Comparison of ENCODE assay signal across 20 cellular contexts in genomic region chr19:48053856-48054255, GRCh38. TPM values are rescaled to one million over a fixed set of nuclear protein-coding genes. Genes with fewer than 3 reads are reported as not detected.
A peak's percentile ranks its signal among the peaks of the same experiment; 100 is the strongest.
DNase-seq lines count a peak whose midpoint lies in the region; ATAC-seq and TF ChIP-seq lines count a peak whose summit lies in the region.
"Had no signal": no experiment of that assay in that cellular context is flagged by ENCODE, and none has a peak within 500 bp of the region (broad histone marks: within the 10 kb centered on the region; RNA-seq: fewer than 3 reads in every experiment).

No MANE protein-coding gene starts in this region.

- no peaks in the 10 kb centered on the region for H3K36me3 ChIP-seq in mammary epithelial cell (ENCODE audit: insufficient read depth, low read length)
- H3K36me3 ChIP-seq in prostate gland, result no peaks in the 10 kb centered on the region

- H3K27me3 ChIP-seq in mammary epithelial cell (ENCODE audit: insufficient read depth, low read length) (no peaks in the 10 kb centered on the region), prostate gland (replicated peaks; ENCODE audit: insufficient read depth) (no peaks in the 10 kb centered on the region)

- no peak overlapping the region for H3K9ac ChIP-seq in mammary epithelial cell (ENCODE audit: insufficient read depth, low read length)

- no peak for TF ChIP-seq POLR2A in prostate gland (IDR thresholded peaks at IDR 0.05)

- WGBS in mammary epithelial cell (ENCODE audit: low coverage, missing lambda C conversion rate), result 25% methylated on average over 5 of the region's 5 CpGs
- WGBS in prostate gland, result 78% methylated on average over 5 of the region's 5 CpGs

- H3K79me2 ChIP-seq in mammary epithelial cell (ENCODE audit: insufficient read depth, low read length), result no peaks in the 10 kb centered on the region

- CTCF ChIA-PET in mammary epithelial cell (lab: Charles Lee; ENCODE audit: low non-redundant PET), result no interaction called here

- DNase-seq in EL (peak; percentile 46), HT1080 (ENCODE audit: low read depth) (peak; percentile 5), mammary epithelial cell (peak; percentile 92), foreskin melanocyte (peak; percentile 4), cerebellum (ENCODE audit: low spot score) (no peak), prostate gland (ENCODE audit: low spot score) (no peak)
- no peak for DNase-seq in activated naive CD8-positive, alpha-beta T cell treated with anti-CD3 and anti-CD28 coated beads, Interleukin-2, amount 50 U/mL, for 24 hours
- no peak for DNase-seq in activated T-cell treated with anti-CD3 and anti-CD28 coated beads, Interleukin-2, amount 50 U/mL, for 1 hour
- DNase-seq: Caco-2; CD4-positive, alpha-beta T cell; H7; Kasumi-1; NCI-H1694 treated with DMSO at 0.1 percent for 48 hours; NCI-H510A; NCI-H774; OCI-M1 had no signal

- H3K9me3 ChIP-seq in mammary epithelial cell (replicated peaks; ENCODE audit: insufficient read depth, low read length), result peaks cover 8% of the 10 kb centered on the region
- H3K9me3 ChIP-seq in prostate gland, result no peaks in the 10 kb centered on the region

- in situ Hi-C loops in mammary epithelial cell (cut with MboI; ENCODE audit: low sequenced_read_pairs in 2 of 2), result no loop called here

- no peak overlapping the region for H3K4me3 Mint-ChIP-seq in activated naive CD8-positive, alpha-beta T cell treated with anti-CD3 and anti-CD28 coated beads, Interleukin-2, amount 50 U/mL, for 24 hours
- H3K4me3 Mint-ChIP-seq: CD4-positive, alpha-beta T cell; IgD-negative memory B cell had no signal

- peaks cover 7% of the 10 kb centered on the region for H3K27me3 Mint-ChIP-seq in activated naive CD8-positive, alpha-beta T cell treated with anti-CD3 and anti-CD28 coated beads, Interleukin-2, amount 50 U/mL, for 24 hours
- H3K27me3 Mint-ChIP-seq: CD4-positive, alpha-beta T cell; IgD-negative memory B cell had no signal

- H3K9me3 Mint-ChIP-seq in activated naive CD8-positive, alpha-beta T cell treated with anti-CD3 and anti-CD28 coated beads, Interleukin-2, amount 50 U/mL, for 24 hours, result peaks cover 7% of the 10 kb centered on the region
- H3K9me3 Mint-ChIP-seq: CD4-positive, alpha-beta T cell had no signal

- intact Hi-C loops in mammary epithelial cell (cut with micrococcal nuclease) (no loop called here), prostate gland (cut with DNase I) (no loop called here)

- TF ChIP-seq CTCF in mammary epithelial cell (conservative IDR thresholded peaks at IDR 0.05 in 1 of 2, IDR thresholded peaks at IDR 0.05 in 1 of 2; ENCODE audit: extremely low read depth in 1 of 2, insufficient read depth in 1 of 2, low read depth in 1 of 2, low read length in 2 of 2) (no peak), prostate gland (IDR thresholded peaks at IDR 0.05) (no peak)

- H3K4me3 ChIP-seq in mammary epithelial cell (replicated peaks in 1 of 3; ENCODE audit: insufficient read depth in 1 of 3, low read depth in 2 of 3, low read length in 3 of 3) (no peak overlapping the region), prostate gland (no peak overlapping the region)
- H3K4me3 ChIP-seq: A549 had no signal

- no peak overlapping the region for H3K27ac Mint-ChIP-seq in activated naive CD8-positive, alpha-beta T cell treated with anti-CD3 and anti-CD28 coated beads, Interleukin-2, amount 50 U/mL, for 24 hours
- H3K27ac Mint-ChIP-seq: CD4-positive, alpha-beta T cell; IgD-negative memory B cell had no signal

- H3K4me2 ChIP-seq in mammary epithelial cell (ENCODE audit: insufficient read depth, low read depth, low read length), result no peak overlapping the region
- H3K4me2 ChIP-seq: A549 had no signal

- no peaks in the 10 kb centered on the region for H3K4me1 Mint-ChIP-seq in activated naive CD8-positive, alpha-beta T cell treated with anti-CD3 and anti-CD28 coated beads, Interleukin-2, amount 50 U/mL, for 24 hours
- H3K4me1 Mint-ChIP-seq: IgD-negative memory B cell had no signal

- H4K20me1 ChIP-seq in mammary epithelial cell (ENCODE audit: insufficient read depth, low read length), result no peaks in the 10 kb centered on the region

- no TSS peak for BruUV-seq in mammary epithelial cell (replicated peaks; lab: Mats Ljungman, UMichigan)

- H3K27ac ChIP-seq in mammary epithelial cell (ENCODE audit: insufficient read depth, low read depth, low read length), result no peak overlapping the region
- H3K27ac ChIP-seq in prostate gland, result no peak overlapping the region
- H3K27ac ChIP-seq: A549, HL-60 had no signal

- no peak for ATAC-seq in activated naive CD8-positive, alpha-beta T cell treated with anti-CD3 and anti-CD28 coated beads, Interleukin-2, amount 50 U/mL, for 24 hours
- ATAC-seq: A549 had no signal

- dilution Hi-C loops in mammary epithelial cell (cut with HindIII; ENCODE audit: low sequenced_read_pairs), result no loop called here

- no peaks in the 10 kb centered on the region for H3K36me3 Mint-ChIP-seq in activated naive CD8-positive, alpha-beta T cell treated with anti-CD3 and anti-CD28 coated beads, Interleukin-2, amount 50 U/mL, for 24 hours (ENCODE audit: low read depth)

- H3K4me1 ChIP-seq in mammary epithelial cell (ENCODE audit: insufficient read depth, low read length) (peaks cover 6% of the 10 kb centered on the region), prostate gland (replicated peaks) (no peaks in the 10 kb centered on the region)
- H3K4me1 ChIP-seq: A549, Caco-2 had no signal

- no peak overlapping the region for H2AFZ ChIP-seq in mammary epithelial cell (ENCODE audit: low read depth, low read length)

RNA-seq across cellular contexts. Expression of gene CABP5, which starts 10.0 kb away (rescaled TPM):
- not detected in 2 replicates for total RNA-seq in HT1080 (2014; rRNA removed; shearing (Covaris generic))
- not detected in 2 replicates for polyA plus RNA-seq in HT1080 (2015; cell fraction: cytosol; rRNA removed)
- not detected in 2 replicates for polyA plus RNA-seq in HT1080 (2015; cell fraction: nucleus; rRNA removed)
- not detected for total RNA-seq in mammary epithelial cell
- polyA plus RNA-seq in mammary epithelial cell, result not detected
- polyA minus RNA-seq in mammary epithelial cell, result not detected
- total RNA-seq in cerebellum, result not detected
- total RNA-seq in prostate gland, result not detected
- total RNA-seq: Caco-2; CD4-positive, alpha-beta T cell; H7 had no signal
- polyA plus RNA-seq: A549, BJ, IgD-negative memory B cell had no signal

RNA-seq across cellular contexts. Expression of gene PLA2G4C, which starts 56.8 kb away (rescaled TPM):
- total RNA-seq in HT1080 (2014; rRNA removed; shearing (Covaris generic)), result 1.6 and 1.9 TPM in 2 replicates
- polyA plus RNA-seq in HT1080 (2015; cell fraction: cytosol; rRNA removed), result 1.3 and 5.5 TPM in 2 replicates
- 2.2 and 10.4 TPM in 2 replicates for polyA plus RNA-seq in HT1080 (2015; cell fraction: nucleus; rRNA removed)
- total RNA-seq in mammary epithelial cell (1 to 10 TPM; 2.7 to 3.2 TPM), cerebellum (11.7 TPM), prostate gland (10 to 100 TPM; 11.0 to 27.3 TPM)
- polyA plus RNA-seq in mammary epithelial cell, result 0.28 TPM
- polyA minus RNA-seq in mammary epithelial cell, result not detected
- total RNA-seq: H7 had no signal

RNA-seq across cellular contexts. Expression of gene ELSPBP1, which starts 59.4 kb away (rescaled TPM):
- not detected in 2 replicates for total RNA-seq in HT1080 (2014; rRNA removed; shearing (Covaris generic))
- not detected in 2 replicates for polyA plus RNA-seq in HT1080 (2015; cell fraction: cytosol; rRNA removed)
- not detected in 2 replicates for polyA plus RNA-seq in HT1080 (2015; cell fraction: nucleus; rRNA removed)
- not detected for total RNA-seq in mammary epithelial cell
- not detected for polyA plus RNA-seq in mammary epithelial cell
- not detected for polyA minus RNA-seq in mammary epithelial cell
- total RNA-seq in cerebellum, result not detected
- not detected for total RNA-seq in prostate gland
- total RNA-seq: Caco-2; CD4-positive, alpha-beta T cell; H7 had no signal
- polyA plus RNA-seq: A549, BJ, IgD-negative memory B cell had no signal

Comparison
In these comparisons a context has a peak if more than half of its experiments do, and no peak if none do; other contexts are left out.
1. DNase-seq: peak in EL (single experiment), HT1080 (single experiment), mammary epithelial cell (single experiment) and foreskin melanocyte (single experiment); none in activated naive CD8-positive, alpha-beta T cell treated with anti-CD3 and anti-CD28 coated beads, Interleukin-2, amount 50 U/mL, for 24 hours (single experiment), cerebellum (single experiment), activated T-cell treated with anti-CD3 and anti-CD28 coated beads, Interleukin-2, amount 50 U/mL, for 1 hour (single experiment) and prostate gland (single experiment).